Comparison of ENCODE assay signal across 1 cellular context in genomic region chr20:59948828-59949720, GRCh38.
TF ChIP-seq lines count a peak whose summit lies in the region.

No MANE protein-coding gene starts in this region.

TF ChIP-seq in K562, 482 proteins besides CTCF, POLR2A, EP300 and RAD21 (continued from another document):
- TF ChIP-seq, protein P1, sequence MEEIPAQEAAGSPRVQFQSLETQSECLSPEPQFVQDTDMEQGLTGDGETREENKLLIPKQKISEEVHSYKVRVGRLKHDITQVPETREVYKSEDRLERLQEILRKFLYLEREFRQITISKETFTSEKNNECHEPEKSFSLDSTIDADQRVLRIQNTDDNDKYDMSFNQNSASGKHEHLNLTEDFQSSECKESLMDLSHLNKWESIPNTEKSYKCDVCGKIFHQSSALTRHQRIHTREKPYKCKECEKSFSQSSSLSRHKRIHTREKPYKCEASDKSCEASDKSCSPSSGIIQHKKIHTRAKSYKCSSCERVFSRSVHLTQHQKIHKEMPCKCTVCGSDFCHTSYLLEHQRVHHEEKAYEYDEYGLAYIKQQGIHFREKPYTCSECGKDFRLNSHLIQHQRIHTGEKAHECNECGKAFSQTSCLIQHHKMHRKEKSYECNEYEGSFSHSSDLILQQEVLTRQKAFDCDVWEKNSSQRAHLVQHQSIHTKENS (CRISPR knock-in tag; IDR thresholded peaks at IDR 0.05), result no peak
